In genomic region chr9:700365-701282, GRCh38 we compare ENCODE assay signal across 13 cellular contexts.
DNase-seq lines count a peak whose midpoint lies in the region; ATAC-seq and TF ChIP-seq lines count a peak whose summit lies in the region.
"Had no signal": no experiment of that assay in that cellular context is flagged by ENCODE, and none has a peak within 500 bp of the region (broad histone marks: within the 10 kb centered on the region; RNA-seq: fewer than 3 reads in every experiment).

No MANE protein-coding gene starts in this region.

- no peak overlapping the region for H3K4me3 Mint-ChIP-seq in brain
- H3K4me3 Mint-ChIP-seq in progenitor cell of endocrine pancreas (ENCODE audit: low read depth): no peak overlapping the region
- H3K4me3 Mint-ChIP-seq: activated naive CD8-positive, alpha-beta T cell treated with anti-CD3 and anti-CD28 coated beads, Interleukin-2, amount 10 ng/mL, durations not matched to agents 7 days and 5 days had no signal

- H3K27me3 Mint-ChIP-seq in brain (no peaks in the 10 kb centered on the region), progenitor cell of endocrine pancreas (no peaks in the 10 kb centered on the region)

- H3K36me3 Mint-ChIP-seq in brain: no peaks in the 10 kb centered on the region
- H3K36me3 Mint-ChIP-seq in progenitor cell of endocrine pancreas (ENCODE audit: insufficient read depth): peaks cover 7% of the 10 kb centered on the region
- H3K36me3 Mint-ChIP-seq: activated naive CD8-positive, alpha-beta T cell treated with anti-CD3 and anti-CD28 coated beads, Interleukin-2, amount 10 ng/mL, durations not matched to agents 7 days and 5 days had no signal

- no peaks in the 10 kb centered on the region for H3K9me3 ChIP-seq in HEK293 (ENCODE audit: control insufficient read depth, insufficient read depth, low read depth, low read length)

- TF ChIP-seq CTCF in HEK293 (tag by site-specific recombination; IDR thresholded peaks at IDR 0.05) (no peak), brain (conservative IDR thresholded peaks at IDR 0.05) (no peak), progenitor cell of endocrine pancreas (IDR thresholded peaks at IDR 0.05; ENCODE audit: unreplicated experiment) (no peak), GM13977 (IDR thresholded peaks at IDR 0.05; ENCODE audit: extremely low read depth, insufficient read depth, missing control alignments) (no peak)

- POLR2A ChIA-PET in HEK293 (lab: Yijun Ruan, JAX): no interaction called here

- H3K27ac ChIP-seq in HEK293 (ENCODE audit: extremely low read depth, low read depth, low read length): no peak overlapping the region

- H3K4me1 Mint-ChIP-seq in brain (peaks cover 37% of the 10 kb centered on the region), progenitor cell of endocrine pancreas (ENCODE audit: low read depth) (peaks cover 18% of the 10 kb centered on the region)
- H3K4me1 Mint-ChIP-seq: activated naive CD8-positive, alpha-beta T cell treated with anti-CD3 and anti-CD28 coated beads, Interleukin-2, amount 10 ng/mL, durations not matched to agents 7 days and 5 days had no signal

- H3K4me3 ChIP-seq in HEK293 (ENCODE audit: low read depth, low read length): no peak overlapping the region

- no peaks in the 10 kb centered on the region for H3K9me3 Mint-ChIP-seq in brain
- H3K9me3 Mint-ChIP-seq in progenitor cell of endocrine pancreas (ENCODE audit: low read depth): no peaks in the 10 kb centered on the region
- H3K9me3 Mint-ChIP-seq: activated naive CD8-positive, alpha-beta T cell treated with anti-CD3 and anti-CD28 coated beads, Interleukin-2, amount 10 ng/mL, durations not matched to agents 7 days and 5 days had no signal

- in situ Hi-C loops in GM13977 (cut with MboI; ENCODE audit: low pct_unique_long_range_greater_than_20kb, low sequenced_read_pairs, unreplicated experiment): no loop called here

- H3K36me3 ChIP-seq in HEK293 (ENCODE audit: control insufficient read depth in 2 of 2, insufficient read depth in 1 of 2, low read length in 2 of 2): no peaks in the 10 kb centered on the region

- H3K27ac Mint-ChIP-seq in brain: peak overlapping the region; percentile 9 to 73 (median 64)
- peak overlapping the region; percentile 12 for H3K27ac Mint-ChIP-seq in progenitor cell of endocrine pancreas
- H3K27ac Mint-ChIP-seq: activated naive CD8-positive, alpha-beta T cell treated with anti-CD3 and anti-CD28 coated beads, Interleukin-2, amount 10 ng/mL, durations not matched to agents 7 days and 5 days had no signal

- CTCF ChIA-PET in HEK293 (lab: Yijun Ruan, JAX): no interaction called here

- DNase-seq in AG08395 (ENCODE audit: low spot score): peak; percentile 17
- no peak for DNase-seq in progenitor cell of endocrine pancreas (ENCODE audit: low spot score, unreplicated experiment)
- no peak for DNase-seq in NCI-H187 treated with DMSO at 0.1 percent for 48 hours (lab: John Stamatoyannopoulos, UW)
- DNase-seq in GM13977 (ENCODE audit: low spot score): no peak
- DNase-seq in activated CD8-positive, alpha-beta memory T cell treated with anti-CD3 and anti-CD28 coated beads, Interleukin-2, amount 50 U/mL, for 48 hours: no peak
- DNase-seq: activated naive CD8-positive, alpha-beta T cell treated with anti-CD3 and anti-CD28 coated beads, Interleukin-2, amount 10 ng/mL, durations not matched to agents 7 days and 5 days; Calu3; cortex of kidney; NCI-H2029 treated with DMSO at 0.1 percent for 48 hours had no signal

- ATAC-seq in GM19324 (IDR thresholded peaks at IDR 0.05; ENCODE audit: low FRiP score, unreplicated experiment): no peak
- ATAC-seq: SK-N-SH treated with all-trans-retinoic acid at 6 μM for 48 hours had no signal

- no peaks in the 10 kb centered on the region for H3K4me1 ChIP-seq in HEK293 (ENCODE audit: control insufficient read depth, insufficient read depth, low read length)

TF ChIP-seq in HEK293, 187 proteins besides CTCF, POLR2A, EP300 and RAD21:
- TF ChIP-seq PRDM6 (tag by site-specific recombination; IDR thresholded peaks at IDR 0.05): peak; percentile 36; the same call in 1 of the 2 replicates
- TF ChIP-seq ZBTB21 (tag by site-specific recombination; IDR thresholded peaks at IDR 0.05): no peak
- no peak for TF ChIP-seq ZBTB10 (tag by site-specific recombination; IDR thresholded peaks at IDR 0.05)
- peak; percentile 33; the same call in 1 of the 2 replicates for TF ChIP-seq ZIC2 (tag by site-specific recombination; IDR thresholded peaks at IDR 0.05)
- TF ChIP-seq SP7 (tag by site-specific recombination; IDR thresholded peaks at IDR 0.05): 0 out of 2 replicates have a peak, but pooled peaks have one; percentile 36
- 0 out of 2 replicates have a peak, but pooled peaks have one; percentile 21 for TF ChIP-seq GFI1B (tag by site-specific recombination; IDR thresholded peaks at IDR 0.05)
- 0 out of 2 replicates have a peak, but pooled peaks have one; percentile 58 for TF ChIP-seq TRIM28 (IDR thresholded peaks at IDR 0.05; ENCODE audit: borderline replicate concordance, low read length)
